1 cellular context compared by ENCODE assay signal in the genomic region with DNA sequence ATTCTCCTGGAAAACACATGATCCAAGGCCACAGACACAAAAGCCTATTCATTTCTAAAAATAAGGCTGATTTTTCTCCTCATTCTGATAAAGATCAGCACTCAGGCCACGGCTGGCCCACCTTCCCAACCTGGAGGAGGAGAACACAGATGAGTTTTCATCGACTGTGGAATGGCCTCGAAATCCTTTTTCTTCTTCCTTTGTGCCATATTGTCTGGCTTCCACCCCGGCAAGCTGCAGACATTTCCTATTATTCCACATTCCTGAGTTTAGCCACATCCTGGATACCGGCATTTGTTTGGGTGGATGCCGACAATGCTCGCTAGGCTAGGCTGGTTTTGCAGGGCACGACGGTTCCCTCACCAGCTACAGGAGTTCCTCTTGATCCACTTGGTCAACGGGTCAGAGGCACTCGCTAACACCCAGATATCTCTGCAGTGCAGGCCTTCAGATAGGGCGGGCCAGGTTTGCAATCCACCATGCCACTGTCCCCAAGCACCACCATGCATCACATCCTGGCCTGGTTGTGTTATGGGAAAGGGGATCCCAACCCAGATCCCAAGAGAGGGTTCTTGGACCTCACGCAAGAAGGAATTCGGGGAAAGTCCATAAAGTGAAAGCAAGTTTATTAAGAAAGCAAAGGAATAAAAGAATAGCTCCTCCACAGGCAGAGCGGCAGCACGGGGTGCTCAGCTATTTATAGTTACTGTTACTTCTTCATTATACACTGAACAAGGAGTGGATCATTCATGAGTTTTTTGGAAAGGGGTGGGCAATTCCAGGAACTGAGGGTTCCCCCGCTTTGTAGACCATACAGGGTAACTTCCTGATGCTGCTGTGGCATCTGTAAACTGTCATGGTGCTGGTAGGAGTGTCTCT.
TF ChIP-seq lines count a peak whose summit lies in the region.

No MANE protein-coding gene starts in this region.

TF ChIP-seq in K562, 482 proteins besides CTCF, POLR2A, EP300 and RAD21 (continued from another document):
- TF ChIP-seq, protein P1, sequence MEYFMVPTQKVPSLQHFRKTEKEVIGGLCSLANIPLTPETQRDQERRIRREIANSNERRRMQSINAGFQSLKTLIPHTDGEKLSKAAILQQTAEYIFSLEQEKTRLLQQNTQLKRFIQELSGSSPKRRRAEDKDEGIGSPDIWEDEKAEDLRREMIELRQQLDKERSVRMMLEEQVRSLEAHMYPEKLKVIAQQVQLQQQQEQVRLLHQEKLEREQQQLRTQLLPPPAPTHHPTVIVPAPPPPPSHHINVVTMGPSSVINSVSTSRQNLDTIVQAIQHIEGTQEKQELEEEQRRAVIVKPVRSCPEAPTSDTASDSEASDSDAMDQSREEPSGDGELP (CRISPR knock-in tag; IDR thresholded peaks at IDR 0.05; ENCODE audit: borderline replicate concordance), result peak; percentile 37; the same call in 1 of the 2 replicates
- no peak for TF ChIP-seq SIN3B (IDR thresholded peaks at IDR 0.05; ENCODE audit: low read depth)
- no peak for TF ChIP-seq PHF20 (IDR thresholded peaks at IDR 0.05; ENCODE audit: partially characterized antibody)
- TF ChIP-seq, protein P2, sequence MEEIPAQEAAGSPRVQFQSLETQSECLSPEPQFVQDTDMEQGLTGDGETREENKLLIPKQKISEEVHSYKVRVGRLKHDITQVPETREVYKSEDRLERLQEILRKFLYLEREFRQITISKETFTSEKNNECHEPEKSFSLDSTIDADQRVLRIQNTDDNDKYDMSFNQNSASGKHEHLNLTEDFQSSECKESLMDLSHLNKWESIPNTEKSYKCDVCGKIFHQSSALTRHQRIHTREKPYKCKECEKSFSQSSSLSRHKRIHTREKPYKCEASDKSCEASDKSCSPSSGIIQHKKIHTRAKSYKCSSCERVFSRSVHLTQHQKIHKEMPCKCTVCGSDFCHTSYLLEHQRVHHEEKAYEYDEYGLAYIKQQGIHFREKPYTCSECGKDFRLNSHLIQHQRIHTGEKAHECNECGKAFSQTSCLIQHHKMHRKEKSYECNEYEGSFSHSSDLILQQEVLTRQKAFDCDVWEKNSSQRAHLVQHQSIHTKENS (CRISPR knock-in tag; IDR thresholded peaks at IDR 0.05), result no peak
- no peak for TF ChIP-seq PHF21A (IDR thresholded peaks at IDR 0.05; ENCODE audit: borderline replicate concordance, low read depth)
- peak; percentile 61 for TF ChIP-seq SMARCE1 (IDR thresholded peaks at IDR 0.05)
- TF ChIP-seq OTX1 (CRISPR knock-in tag; IDR thresholded peaks at IDR 0.05), result no peak
- TF ChIP-seq DPF2 (IDR thresholded peaks at IDR 0.05), result 0 out of 2 replicates have a peak, but pooled peaks have one; percentile 47
- TF ChIP-seq, protein P3, sequence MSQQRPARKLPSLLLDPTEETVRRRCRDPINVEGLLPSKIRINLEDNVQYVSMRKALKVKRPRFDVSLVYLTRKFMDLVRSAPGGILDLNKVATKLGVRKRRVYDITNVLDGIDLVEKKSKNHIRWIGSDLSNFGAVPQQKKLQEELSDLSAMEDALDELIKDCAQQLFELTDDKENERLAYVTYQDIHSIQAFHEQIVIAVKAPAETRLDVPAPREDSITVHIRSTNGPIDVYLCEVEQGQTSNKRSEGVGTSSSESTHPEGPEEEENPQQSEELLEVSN (IDR thresholded peaks at IDR 0.05; ENCODE audit: borderline replicate concordance in 1 of 2, extremely low read depth in 1 of 2, insufficient read depth in 1 of 2, insufficient read length in 1 of 2, low read depth in 1 of 2, low read length in 1 of 2, poor library complexity in 1 of 2, severe bottlenecking in 1 of 2), result peak in 1 of 2 experiments; percentile 12
- TF ChIP-seq, protein P4, sequence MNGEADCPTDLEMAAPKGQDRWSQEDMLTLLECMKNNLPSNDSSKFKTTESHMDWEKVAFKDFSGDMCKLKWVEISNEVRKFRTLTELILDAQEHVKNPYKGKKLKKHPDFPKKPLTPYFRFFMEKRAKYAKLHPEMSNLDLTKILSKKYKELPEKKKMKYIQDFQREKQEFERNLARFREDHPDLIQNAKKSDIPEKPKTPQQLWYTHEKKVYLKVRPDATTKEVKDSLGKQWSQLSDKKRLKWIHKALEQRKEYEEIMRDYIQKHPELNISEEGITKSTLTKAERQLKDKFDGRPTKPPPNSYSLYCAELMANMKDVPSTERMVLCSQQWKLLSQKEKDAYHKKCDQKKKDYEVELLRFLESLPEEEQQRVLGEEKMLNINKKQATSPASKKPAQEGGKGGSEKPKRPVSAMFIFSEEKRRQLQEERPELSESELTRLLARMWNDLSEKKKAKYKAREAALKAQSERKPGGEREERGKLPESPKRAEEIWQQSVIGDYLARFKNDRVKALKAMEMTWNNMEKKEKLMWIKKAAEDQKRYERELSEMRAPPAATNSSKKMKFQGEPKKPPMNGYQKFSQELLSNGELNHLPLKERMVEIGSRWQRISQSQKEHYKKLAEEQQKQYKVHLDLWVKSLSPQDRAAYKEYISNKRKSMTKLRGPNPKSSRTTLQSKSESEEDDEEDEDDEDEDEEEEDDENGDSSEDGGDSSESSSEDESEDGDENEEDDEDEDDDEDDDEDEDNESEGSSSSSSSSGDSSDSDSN (IDR thresholded peaks at IDR 0.05; ENCODE audit: borderline replicate concordance in 1 of 2, low read depth in 2 of 2, low read length in 2 of 2), result 0 out of 4 replicates have a peak, but pooled peaks of 1 of the 2 experiments have one; percentile 61
- no peak for TF ChIP-seq BCL6 (CRISPR knock-in tag; IDR thresholded peaks at IDR 0.05)
- TF ChIP-seq IRF9 (tag; IDR thresholded peaks at IDR 0.05), result peak; percentile 60
- 0 out of 4 replicates have a peak, but pooled peaks of 1 of the 2 experiments have one; percentile 5 for TF ChIP-seq TBL1XR1 (IDR thresholded peaks at IDR 0.05; ENCODE audit: low read length in 2 of 2)
- TF ChIP-seq NR2C2 (CRISPR knock-in tag; IDR thresholded peaks at IDR 0.05), result no peak
- TF ChIP-seq NR2C2 (tag; IDR thresholded peaks at IDR 0.05), result peak; percentile 3; the same call in 1 of the 2 replicates
- 0 out of 2 replicates have a peak, but pooled peaks have one; percentile 14 for TF ChIP-seq GATAD2A (IDR thresholded peaks at IDR 0.05)
- TF ChIP-seq SRF (CRISPR knock-in tag; IDR thresholded peaks at IDR 0.05), result peak in 1 of 2 experiments; percentile 96; a peak in 2 of 4 replicates
TF ChIP-seq in K562: peak in this region for 69.
